In the genomic region with DNA sequence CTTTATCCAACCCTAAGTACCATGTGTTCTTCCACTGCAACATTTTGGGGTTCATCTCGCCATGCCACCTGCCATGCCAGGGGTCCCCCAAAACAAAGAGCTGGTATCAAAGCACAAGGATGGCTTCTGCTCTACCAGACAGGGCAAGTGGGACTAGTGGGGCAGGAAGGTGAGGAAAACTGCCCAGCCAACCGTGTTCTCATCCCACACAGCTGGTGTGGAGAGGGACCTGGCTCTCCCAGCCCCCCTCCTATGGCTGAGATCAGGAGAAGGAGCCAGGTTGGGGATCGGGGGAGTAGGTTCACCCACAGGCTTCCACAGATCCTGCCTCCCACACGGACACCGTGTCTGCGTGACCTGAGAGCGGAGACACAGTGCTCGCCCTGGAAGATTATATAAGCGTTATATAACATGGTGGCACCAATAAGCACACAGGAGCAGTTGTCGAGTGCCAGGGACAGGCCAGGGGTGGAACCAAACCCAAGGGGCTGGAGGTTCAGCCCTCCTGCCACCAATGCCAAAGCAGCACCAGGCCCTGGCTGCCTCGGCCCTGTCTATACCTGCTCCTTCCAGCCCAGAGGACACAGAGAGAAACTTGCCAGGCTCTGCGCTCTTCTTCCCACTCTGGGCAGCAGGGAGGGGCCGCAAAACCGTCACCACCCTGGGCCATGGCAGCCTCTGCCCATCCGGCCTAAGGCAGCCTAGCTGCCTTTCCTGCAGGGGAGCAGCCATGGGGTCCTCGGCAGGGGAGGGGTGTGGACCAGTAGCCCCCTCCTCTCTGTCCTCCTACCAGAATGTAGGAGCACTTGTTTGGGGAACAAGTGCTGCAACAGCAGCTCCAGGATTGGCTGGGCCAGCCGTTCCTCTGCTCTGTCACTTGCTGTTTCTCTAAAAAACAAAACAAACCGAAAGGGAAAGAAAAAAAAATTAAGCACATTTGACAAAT, we compare ENCODE assay signal across 9 cellular contexts. TPM values are rescaled to one million over a fixed set of nuclear protein-coding genes. Genes with fewer than 3 reads are reported as not detected.
A peak's percentile ranks its signal among the peaks of the same experiment; 100 is the strongest.
DNase-seq lines count a peak whose midpoint lies in the region; ATAC-seq and TF ChIP-seq lines count a peak whose summit lies in the region.
"Had no signal": no experiment of that assay in that cellular context is flagged by ENCODE, and none has a peak within 500 bp of the region (broad histone marks: within the 10 kb centered on the region; RNA-seq: fewer than 3 reads in every experiment).

No MANE protein-coding gene starts in this region.

- H3K27ac ChIP-seq in RWPE1 (peak overlapping the region; percentile 77), urinary bladder (ENCODE audit: low read depth) (peak overlapping the region; percentile 92)
- H3K27ac ChIP-seq: cardiac muscle cell had no signal

- no peak for TF ChIP-seq CTCF in CD14-positive monocyte (IDR thresholded peaks at IDR 0.05)
- TF ChIP-seq CTCF in RWPE1 (conservative IDR thresholded peaks at IDR 0.05; ENCODE audit: low read depth) = no peak

- H3K4me1 ChIP-seq in mononuclear cell (ENCODE audit: insufficient read depth, low read length) (peaks cover 79% of the 10 kb centered on the region), urinary bladder (ENCODE audit: insufficient read depth) (no peaks in the 10 kb centered on the region)

- H3K4me1 Mint-ChIP-seq in CD14-positive monocyte = peaks cover 68% of the 10 kb centered on the region
- peaks cover 87% of the 10 kb centered on the region for H3K4me1 Mint-ChIP-seq in dendritic cell treated with granulocyte-macrophage colony-stimulating factor and Interleukin-4, amounts not matched to agents 40 ng/mL and 50 ng/mL, for 4 days (ENCODE audit: low read depth)

- peaks cover 37 to 39% of the 10 kb centered on the region in 2 donors for H3K36me3 Mint-ChIP-seq in CD14-positive monocyte
- H3K36me3 Mint-ChIP-seq in dendritic cell treated with granulocyte-macrophage colony-stimulating factor and Interleukin-4, amounts not matched to agents 40 ng/mL and 50 ng/mL, for 4 days (ENCODE audit: low read depth) = peaks cover 54% of the 10 kb centered on the region

- H3K4me3 Mint-ChIP-seq in CD14-positive monocyte = peak overlapping the region; percentile 92 to 95
- H3K4me3 Mint-ChIP-seq in dendritic cell treated with granulocyte-macrophage colony-stimulating factor and Interleukin-4, amounts not matched to agents 40 ng/mL and 50 ng/mL, for 4 days = peak overlapping the region; percentile 91

- POLR2A ChIA-PET in RWPE1 (lab: Yijun Ruan, JAX; ENCODE audit: low non-redundant PET) = interaction anchor here (0.8 kb wide), 1 partner anchor 33 kb away, joined by 3 read pairs; no protein-coding TSS in a partner anchor

- H3K9me3 Mint-ChIP-seq in CD14-positive monocyte = no peaks in the 10 kb centered on the region
- no peaks in the 10 kb centered on the region for H3K9me3 Mint-ChIP-seq in dendritic cell treated with granulocyte-macrophage colony-stimulating factor and Interleukin-4, amounts not matched to agents 40 ng/mL and 50 ng/mL, for 4 days

- 50% methylated on average over 18 of the region's 18 CpGs for WGBS in urinary bladder

- intact Hi-C loops in CD14-positive monocyte (cut with micrococcal nuclease) = loop anchor here in 1 of 2 donors (1.0 to 5.0 kb wide), 2 partner anchors 38 to 115 kb away; partner anchors contain the start of gene CD46
- intact Hi-C loops in dendritic cell treated with granulocyte-macrophage colony-stimulating factor and Interleukin-4, amounts not matched to agents 40 ng/mL and 50 ng/mL, for 4 days (cut with micrococcal nuclease) = loop anchor here (2.0 kb wide), 1 partner anchor 19 kb away; no protein-coding TSS in a partner anchor

- CTCF ChIA-PET in RWPE1 (lab: Yijun Ruan, JAX) = interaction anchor here (1.7 to 2.6 kb wide), 4 partner anchors 17 to 43 kb away, joined by 7 to 30 read pairs (median 10); no protein-coding TSS in a partner anchor

- no peaks in the 10 kb centered on the region for H3K36me3 ChIP-seq in urinary bladder (ENCODE audit: insufficient read depth)
- H3K36me3 ChIP-seq: cardiac muscle cell had no signal

- peaks cover 0 to 2% (median 0%) of the 10 kb centered on the region in 3 donors for H3K27me3 Mint-ChIP-seq in CD14-positive monocyte (ENCODE audit: low read depth in 3 of 3)
- no peaks in the 10 kb centered on the region for H3K27me3 Mint-ChIP-seq in dendritic cell treated with granulocyte-macrophage colony-stimulating factor and Interleukin-4, amounts not matched to agents 40 ng/mL and 50 ng/mL, for 4 days

- H3K9me3 ChIP-seq in mononuclear cell (ENCODE audit: low read depth, low read length) = no peaks in the 10 kb centered on the region

- no peak for DNase-seq in CD14-positive monocyte (ENCODE audit: low spot score)
- DNase-seq in RWPE1 (ENCODE audit: low spot score) = no peak
- no peak for DNase-seq in NCI-H2171 (lab: John Stamatoyannopoulos, UW)
- no peak for DNase-seq in epidermal melanocyte (ENCODE audit: insufficient read length, low spot score)

- peak overlapping the region; percentile 87 to 97 (median 96) for H3K27ac Mint-ChIP-seq in CD14-positive monocyte
- peak overlapping the region; percentile 83 for H3K27ac Mint-ChIP-seq in dendritic cell treated with granulocyte-macrophage colony-stimulating factor and Interleukin-4, amounts not matched to agents 40 ng/mL and 50 ng/mL, for 4 days

- H3K4me3 ChIP-seq in mononuclear cell (ENCODE audit: low read length) = peak overlapping the region; percentile 76
- H3K4me3 ChIP-seq in urinary bladder (ENCODE audit: low read depth, low read length) = peak overlapping the region; percentile 98

- no peak for ATAC-seq in HG03280 (IDR thresholded peaks at IDR 0.05; ENCODE audit: unreplicated experiment)

- H3K27me3 ChIP-seq in mononuclear cell (ENCODE audit: insufficient read depth, low read length) = no peaks in the 10 kb centered on the region

RNA-seq across cellular contexts. Expression of gene CD34, which starts 43.5 kb away (rescaled TPM):
- polyA plus RNA-seq in CD14-positive monocyte (not detected), urinary bladder (83.2 TPM)
- total RNA-seq in mononuclear cell (0.42 TPM), urinary bladder (42.5 TPM)

Comparison
In these comparisons a context has a peak if more than half of its experiments do, and no peak if none do; other contexts are left out.
1. RNA of gene CD34, which starts 43.5 kb away (total RNA-seq): 42.5 TPM in urinary bladder (single experiment); 0.42 TPM in mononuclear cell (single experiment); every median in the first group is over 10 times any median in the second.